In the genomic region with DNA sequence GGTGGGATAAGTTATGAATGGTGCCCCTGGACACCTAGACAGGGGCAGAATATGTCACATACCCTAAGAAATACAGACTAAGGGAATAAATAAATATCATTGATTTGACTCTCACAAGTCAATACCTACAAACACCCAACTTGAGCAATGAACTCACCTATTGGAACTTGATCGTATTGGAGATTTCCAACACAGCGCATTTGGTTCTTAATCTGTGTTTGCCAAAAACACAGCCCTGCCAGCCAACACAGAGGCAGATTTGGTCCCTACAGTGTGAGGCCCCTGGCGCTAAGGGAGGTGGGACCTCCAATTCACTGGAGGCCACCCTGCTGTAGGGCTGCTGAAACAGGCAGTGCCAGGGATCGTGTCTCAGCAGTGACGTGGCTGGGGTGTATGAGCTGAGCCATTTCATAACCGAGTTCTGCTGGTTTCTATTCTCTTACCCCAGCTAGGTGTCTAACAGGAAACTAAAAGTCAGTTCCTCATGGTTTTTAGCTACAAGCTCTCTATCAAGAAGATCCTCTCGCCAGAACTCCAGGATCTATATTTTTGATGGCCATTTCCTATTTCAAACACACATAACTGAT, we compare ENCODE assay signal across 12 cellular contexts.
DNase-seq lines count a peak whose midpoint lies in the region; ATAC-seq and FAIRE-seq lines count a peak whose summit lies in the region.
"Had no signal": no experiment of that assay in that cellular context is flagged by ENCODE, and none has a peak within 500 bp of the region (broad histone marks: within the 10 kb centered on the region; RNA-seq: fewer than 3 reads in every experiment).

No MANE protein-coding gene starts in this region.

- WGBS in GM23248 (ENCODE audit: low coverage in 1 of 2, low lambda C conversion rate in 2 of 2, missing lambda C conversion rate in 2 of 2), 2 experiments: 88 to 91% methylated on average over 7 of the region's 7 CpGs
- 86 to 94% (median 91%) methylated on average over 7 of the region's 7 CpGs for WGBS in small intestine, 3 donors

- H3K4me1 Mint-ChIP-seq in central memory CD8-positive, alpha-beta T cell: peaks cover 36% of the 10 kb centered on the region

- FAIRE-seq in small intestine (lab: Jason Lieb, UNC): no peak
- FAIRE-seq: kidney had no signal

- no peak overlapping the region for H3K4me2 ChIP-seq in GM23248 (ENCODE audit: unreplicated experiment)

- H3F3A ChIP-seq in GM23248 (ENCODE audit: insufficient read depth): 0 out of 2 replicates have a peak, but pooled peaks cover 7% of the 10 kb centered on the region

- in situ Hi-C loops in GM23248 (cut with MboI): no loop called here

- H3K27ac ChIP-seq in GM23248 (no peak overlapping the region), small intestine (ENCODE audit: low read depth in 1 of 2, low read length in 1 of 2) (no peak overlapping the region)
- H3K27ac ChIP-seq: VCaP had no signal

- H4K20me1 ChIP-seq in GM23248 (ENCODE audit: insufficient read depth): no peaks in the 10 kb centered on the region

- no peaks in the 10 kb centered on the region for H3K9me3 ChIP-seq in GM23248 (ENCODE audit: low read depth)
- H3K9me3 ChIP-seq in small intestine (ENCODE audit: control insufficient read depth, low read depth): no peaks in the 10 kb centered on the region

- no peaks in the 10 kb centered on the region for H3K9me3 Mint-ChIP-seq in central memory CD8-positive, alpha-beta T cell

- peaks cover 3% of the 10 kb centered on the region for H3K36me3 Mint-ChIP-seq in central memory CD8-positive, alpha-beta T cell (ENCODE audit: insufficient read depth)

- H2AFZ ChIP-seq in GM23248: no peak overlapping the region

- no peak overlapping the region for H3K9ac ChIP-seq in GM23248

- peak; percentile 72 for ATAC-seq in GM19351 (IDR thresholded peaks at IDR 0.05; ENCODE audit: unreplicated experiment)
- peak; percentile 73 for ATAC-seq in HG03064 (IDR thresholded peaks at IDR 0.05; ENCODE audit: low read depth, unreplicated experiment)
- peak; percentile 56 for ATAC-seq in central memory CD8-positive, alpha-beta T cell (replicated peaks; ENCODE audit: extremely low read depth, poor library complexity, severe bottlenecking)

- H3K36me3 ChIP-seq in GM23248 (ENCODE audit: low read depth) (peaks cover 33% of the 10 kb centered on the region; the same call in 1 of the 2 replicates), small intestine (ENCODE audit: control insufficient read depth in 2 of 2, insufficient read depth in 2 of 2, low read length in 2 of 2) (peaks cover 2 to 12% of the 10 kb centered on the region in 2 donors)

- H3K27me3 Mint-ChIP-seq in central memory CD8-positive, alpha-beta T cell: no peaks in the 10 kb centered on the region

- DNase-seq in SIG-M5 treated with dmso at 0.1 percent for 504 hours (lab: John Stamatoyannopoulos, UW; ENCODE audit: unreplicated experiment): peak; percentile 16
- DNase-seq in SIG-M5 (lab: John Stamatoyannopoulos, UW): no peak
- no peak for DNase-seq in central memory CD8-positive, alpha-beta T cell (ENCODE audit: low spot score in 2 of 2)
- no peak for DNase-seq in NCI-H774 (lab: John Stamatoyannopoulos, UW)
- DNase-seq in GM23248: no peak
- no peak for DNase-seq in small intestine
- DNase-seq: kidney, NCI-H510A, SHP77 had no signal

- H3K4me1 ChIP-seq in GM23248 (ENCODE audit: insufficient read depth) (no peaks in the 10 kb centered on the region), small intestine (ENCODE audit: control insufficient read depth in 2 of 2, insufficient read depth in 1 of 2, low read depth in 1 of 2, low read length in 1 of 2) (no peaks in the 10 kb centered on the region)

- no peaks in the 10 kb centered on the region for H3K79me2 ChIP-seq in GM23248 (ENCODE audit: insufficient read depth)

- no peak overlapping the region for H3K4me3 Mint-ChIP-seq in central memory CD8-positive, alpha-beta T cell

- H3K27me3 ChIP-seq in GM23248 (replicated peaks; ENCODE audit: insufficient read depth): no peaks in the 10 kb centered on the region
- no peaks in the 10 kb centered on the region for H3K27me3 ChIP-seq in small intestine (ENCODE audit: control insufficient read depth in 2 of 2, insufficient read depth in 2 of 2, low read length in 2 of 2)

- no peak overlapping the region for H3K4me3 ChIP-seq in GM23248
- no peak overlapping the region for H3K4me3 ChIP-seq in small intestine (ENCODE audit: low read depth in 1 of 2, low read length in 2 of 2)

- H3K27ac Mint-ChIP-seq in central memory CD8-positive, alpha-beta T cell (ENCODE audit: low read depth): peak overlapping the region; percentile 30

- no peaks in the 10 kb centered on the region for H3K9me2 ChIP-seq in GM23248 (ENCODE audit: insufficient read depth)
